In genomic region chr18:69987870-69988269, GRCh38 we compare ENCODE assay signal across 28 cellular contexts. TPM values are rescaled to one million over a fixed set of nuclear protein-coding genes. Genes with fewer than 3 reads are reported as not detected.
"Had no signal": no experiment of that assay in that cellular context is flagged by ENCODE, and none has a peak within 500 bp of the region (broad histone marks: within the 10 kb centered on the region; RNA-seq: fewer than 3 reads in every experiment).

No MANE protein-coding gene starts in this region.

- ATAC-seq: effector memory CD8-positive, alpha-beta T cell; esophagus mucosa; foreskin keratinocyte; gastrocnemius medialis; gastroesophageal sphincter; heart right ventricle had no signal

- FAIRE-seq: colon, endometrium, endothelial cell of umbilical vein, frontal cortex had no signal

- H3K27me3 ChIP-seq: colonic mucosa, dorsolateral prefrontal cortex, esophagus muscularis mucosa, esophagus squamous epithelium, foreskin keratinocyte, gastrocnemius medialis, gastroesophageal sphincter, heart left ventricle, heart right ventricle had no signal

- H3K36me3 ChIP-seq: colonic mucosa, gastrocnemius medialis had no signal

- H3K27ac ChIP-seq: colonic mucosa, coronary artery, dorsolateral prefrontal cortex, epithelial cell of prostate, esophagus muscularis mucosa, esophagus squamous epithelium, foreskin keratinocyte, gastrocnemius medialis, gastroesophageal sphincter had no signal

- H3K9me3 ChIP-seq: colonic mucosa, esophagus squamous epithelium, gastrocnemius medialis had no signal

- DNase-seq: colonic mucosa; cortex of kidney; dermis blood vessel endothelial cell; dorsolateral prefrontal cortex; effector CD4-positive, alpha-beta T cell; effector CD8-positive, alpha-beta T cell; effector memory CD4-positive, alpha-beta T cell; effector memory CD8-positive, alpha-beta T cell; endodermal cell; erythroblast; esophagus squamous epithelium; foreskin fibroblast; foreskin keratinocyte; foreskin melanocyte; gastrocnemius medialis; glutamatergic neuron; head of caudate nucleus; heart left ventricle; heart right ventricle had no signal

- H3K4me1 ChIP-seq: colonic mucosa, esophagus muscularis mucosa, esophagus squamous epithelium, foreskin keratinocyte, gastrocnemius medialis, gastroesophageal sphincter, heart left ventricle had no signal

- H3K4me3 ChIP-seq: colonic mucosa, coronary artery, dorsolateral prefrontal cortex, esophagus muscularis mucosa, esophagus squamous epithelium, gastrocnemius medialis, gastroesophageal sphincter, heart left ventricle, heart right ventricle had no signal

RNA-seq across cellular contexts. Expression of gene CD226, which starts 40.2 kb away (rescaled TPM):
- polyA plus RNA-seq: endothelial cell of umbilical vein had no signal
